Comparison of ENCODE assay signal across 8 cellular contexts in the genomic region with DNA sequence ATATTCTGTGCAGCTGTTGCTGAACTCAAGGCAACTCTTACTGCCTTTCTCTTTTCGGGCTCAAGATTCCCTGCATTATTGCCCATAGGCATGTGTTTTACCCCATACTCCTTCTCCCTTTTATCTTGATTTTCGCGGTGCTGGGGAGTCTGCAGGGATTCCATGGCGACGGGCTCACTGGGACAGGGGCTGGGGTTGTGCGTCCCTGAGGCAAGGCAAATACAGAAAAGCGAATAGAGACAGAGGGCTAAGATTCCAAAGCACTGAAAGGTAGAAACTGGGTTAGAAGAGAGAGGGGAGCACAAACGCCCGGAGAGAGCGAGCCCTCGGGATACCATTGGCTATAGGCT. TPM values are rescaled to one million over a fixed set of nuclear protein-coding genes. Genes with fewer than 3 reads are reported as not detected.
DNase-seq lines count a peak whose midpoint lies in the region; ATAC-seq and TF ChIP-seq lines count a peak whose summit lies in the region.

No MANE protein-coding gene starts in this region.

- H4K20me1 ChIP-seq in H9 (ENCODE audit: control insufficient read depth, insufficient read depth, insufficient read length), result no peaks in the 10 kb centered on the region

- peak overlapping the region; percentile 98 for H3K4me2 ChIP-seq in H9 (ENCODE audit: insufficient read depth, insufficient read length, low read length)

- WGBS in H9 (ENCODE audit: extremely low coverage, insufficient read length, low lambda C conversion rate), result no CpG with 5 or more reads among the region's 11 CpGs

- H3K9ac ChIP-seq in H9 (ENCODE audit: extremely low read depth, insufficient read length, low read length), result peak overlapping the region; percentile 64

- H2AK5ac ChIP-seq in H9 (ENCODE audit: insufficient read length, low read length), result no peak overlapping the region

- peak overlapping the region; percentile 89 for H3K4me3 ChIP-seq in Caco-2 (ENCODE audit: low read depth, low read length)
- peak overlapping the region; percentile 65 for H3K4me3 ChIP-seq in RWPE2 (ENCODE audit: severe bottlenecking)
- peak overlapping the region; percentile 86 for H3K4me3 ChIP-seq in fibroblast of the aortic adventitia (ENCODE audit: low read depth, low read length)

- intact Hi-C loops in Caco-2 (cut with micrococcal nuclease; ENCODE audit: unreplicated experiment), result loop anchor here (1.0 to 2.0 kb wide), 2 partner anchors 8 to 218 kb away; a partner anchor contains a TSS
- intact Hi-C loops in sciatic nerve (cut with DNase I), result no loop called here

- H3K4me3 Mint-ChIP-seq in Caco-2 (ENCODE audit: unreplicated experiment), result peak overlapping the region; percentile 100
- peak overlapping the region; percentile 99 to 100 for H3K4me3 Mint-ChIP-seq in H9

- H2BK120ac ChIP-seq in H9 (ENCODE audit: low read depth, low read length, poor library complexity, severe bottlenecking), result no peak overlapping the region

- H3K27me3 ChIP-seq in Caco-2 (replicated peaks; ENCODE audit: control insufficient read depth, insufficient read depth, low read length), result no peaks in the 10 kb centered on the region
- H3K27me3 ChIP-seq in H9 (ENCODE audit: insufficient read depth, low read length), result no peaks in the 10 kb centered on the region; the same call in 1 of the 2 replicates
- no peaks in the 10 kb centered on the region for H3K27me3 ChIP-seq in RWPE2 (ENCODE audit: insufficient read depth, poor library complexity, severe bottlenecking)

- BruUV-seq in Caco-2 (replicated peaks; lab: Mats Ljungman, UMichigan), result TSS peak; percentile 49

- H3K4me1 ChIP-seq in Caco-2 (peaks cover 9% of the 10 kb centered on the region; the same call in 1 of the 2 replicates), H9 (ENCODE audit: insufficient read depth, low read length) (no peaks in the 10 kb centered on the region), RWPE2 (ENCODE audit: insufficient read depth, poor library complexity, severe bottlenecking) (peaks cover 8% of the 10 kb centered on the region)

- H3K4me1 Mint-ChIP-seq in Caco-2 (ENCODE audit: low read depth, unreplicated experiment), result peaks cover 20% of the 10 kb centered on the region
- peaks cover 9 to 16% of the 10 kb centered on the region in 2 experiments for H3K4me1 Mint-ChIP-seq in H9

- no peak overlapping the region for H3K56ac ChIP-seq in H9 (ENCODE audit: insufficient read length, low read depth, low read length)

- CTCF ChIA-PET in Caco-2 (lab: Charles Lee), result no interaction called here

- H3K36me3 Mint-ChIP-seq in Caco-2 (ENCODE audit: insufficient read depth, unreplicated experiment), result peaks cover 48% of the 10 kb centered on the region
- H3K36me3 Mint-ChIP-seq in H9 (ENCODE audit: insufficient read depth in 1 of 3, low read depth in 3 of 3), result peaks cover 3 to 19% (median 11%) of the 10 kb centered on the region in 3 experiments; a peak in 6 of 7 replicates

- DNase-seq in Caco-2, result no peak
- no peak for DNase-seq in H9
- no peak for DNase-seq in RWPE2 (ENCODE audit: low spot score)
- DNase-seq in fibroblast of the aortic adventitia (ENCODE audit: low read depth), result no peak
- DNase-seq in sciatic nerve (ENCODE audit: low spot score), result no peak
- no peak for DNase-seq in SKM-1 treated with dmso at 0.1 percent for 144 hours (lab: John Stamatoyannopoulos, UW; ENCODE audit: unreplicated experiment)
- no peak for DNase-seq in activated gamma-delta T cell treated with Interleukin-2 at 50 U/mL for 16 hours
- DNase-seq in DMS153 (lab: John Stamatoyannopoulos, UW), result no peak

- H2BK20ac ChIP-seq in H9 (ENCODE audit: low read depth, low read length, poor library complexity, severe bottlenecking), result no peak overlapping the region

- H3K36me3 ChIP-seq in Caco-2 (ENCODE audit: control insufficient read depth, insufficient read depth, low read length) (peaks cover 1% of the 10 kb centered on the region; the same call in 1 of the 2 replicates), RWPE2 (ENCODE audit: low read depth) (peaks cover 22% of the 10 kb centered on the region)

- H3K9me3 ChIP-seq in Caco-2, result no peaks in the 10 kb centered on the region
- no peaks in the 10 kb centered on the region for H3K9me3 ChIP-seq in H9 (ENCODE audit: control insufficient read depth, low read depth, low read length)
- H3K9me3 ChIP-seq in RWPE2 (ENCODE audit: severe bottlenecking), result no peaks in the 10 kb centered on the region

- no peak overlapping the region for H3T11ph ChIP-seq in H9 (ENCODE audit: low read length)

- H3K9me3 Mint-ChIP-seq in Caco-2 (ENCODE audit: unreplicated experiment), result peaks cover 10% of the 10 kb centered on the region
- no peaks in the 10 kb centered on the region; a peak in 1 of 5 replicates for H3K9me3 Mint-ChIP-seq in H9

- no peak overlapping the region for H3K23ac ChIP-seq in H9 (ENCODE audit: insufficient read length, low read depth, low read length)

- H4K91ac ChIP-seq in H9 (ENCODE audit: insufficient read length, low read depth, low read length), result no peak overlapping the region

- peaks cover 12% of the 10 kb centered on the region; the same call in 1 of the 2 replicates for H3K79me2 ChIP-seq in H9 (ENCODE audit: insufficient read depth, low read length)

- H2BK15ac ChIP-seq in H9 (ENCODE audit: low read depth, low read length), result no peak overlapping the region

- no peak overlapping the region for H2AFZ ChIP-seq in H9 (ENCODE audit: low read length)

- H3K27ac Mint-ChIP-seq in Caco-2 (ENCODE audit: unreplicated experiment), result peak overlapping the region; percentile 100
- H3K27ac Mint-ChIP-seq in H9, result peak overlapping the region in 2 of 3 experiments; percentile 28 to 87; a peak in 6 of 7 replicates

- H2BK12ac ChIP-seq in H9 (ENCODE audit: insufficient read length, low read depth, low read length), result no peak overlapping the region

- TF ChIP-seq CTCF in Caco-2 (IDR thresholded peaks at IDR 0.05; ENCODE audit: insufficient read depth in 1 of 2, low read depth in 1 of 2, low read length in 1 of 2, severe bottlenecking in 1 of 2, unreplicated experiment in 1 of 2) (no peak), H9 (conservative IDR thresholded peaks at IDR 0.05) (no peak), RWPE2 (IDR thresholded peaks at IDR 0.05; ENCODE audit: poor library complexity, severe bottlenecking) (no peak), fibroblast of the aortic adventitia (IDR thresholded peaks at IDR 0.05; ENCODE audit: insufficient read depth, low read length) (no peak)

- H3K27me3 Mint-ChIP-seq in Caco-2 (ENCODE audit: insufficient read depth, unreplicated experiment) (peaks cover 4% of the 10 kb centered on the region), H9 (ENCODE audit: low read depth) (peaks cover 2% of the 10 kb centered on the region; the same call in 1 of the 2 replicates)

- ATAC-seq in RWPE2 (ENCODE audit: low read depth) (peak; percentile 29; the same call in 2 of the 3 replicates), sciatic nerve (peak; percentile 7)

- H4K8ac ChIP-seq in H9 (replicated peaks; ENCODE audit: insufficient read length, low read depth, low read length), result no peak overlapping the region

- no peak overlapping the region for H2BK5ac ChIP-seq in H9 (ENCODE audit: insufficient read length, low read length)

- H3K4ac ChIP-seq in H9 (ENCODE audit: low read depth, low read length), result no peak overlapping the region

- peaks cover 14% of the 10 kb centered on the region for H3K23me2 ChIP-seq in H9 (ENCODE audit: insufficient read length, low read depth, low read length, poor library complexity, severe bottlenecking)

- H3K79me1 ChIP-seq in H9 (ENCODE audit: insufficient read depth, low read depth, low read length, poor library complexity, severe bottlenecking), result peaks cover 6% of the 10 kb centered on the region

- no peak overlapping the region for H3K27ac ChIP-seq in H9 (ENCODE audit: insufficient read length, low read depth, low read length)
- peak overlapping the region; percentile 91 for H3K27ac ChIP-seq in RWPE2 (ENCODE audit: poor library complexity, severe bottlenecking)

- POLR2A ChIA-PET in Caco-2 (lab: Charles Lee), result no interaction called here

- H3K14ac ChIP-seq in H9 (ENCODE audit: insufficient read depth, low read length), result no peak overlapping the region

- H4K5ac ChIP-seq in H9 (ENCODE audit: insufficient read length, low read depth, low read length), result no peak overlapping the region

- H3K18ac ChIP-seq in H9 (ENCODE audit: insufficient read length, low read depth, low read length), result no peak overlapping the region

RNA-seq across cellular contexts. Expression of a gene that starts 0.5 kb away (rescaled TPM):
- total RNA-seq in Caco-2 (2022) (40.1 and 40.7 TPM in 2 replicates), H9 (2021) (25.9 and 26.6 TPM in 2 replicates), fibroblast of the aortic adventitia (ENCODE audit: low replicate concordance) (10.7 and 11.4 TPM in 2 replicates), sciatic nerve (14.2 TPM)

RNA-seq across cellular contexts. Expression of a gene that starts 8.1 kb away (rescaled TPM):
- 9.7 and 13.9 TPM in 2 replicates for total RNA-seq in Caco-2 (2022)
- 22.0 and 25.0 TPM in 2 replicates for total RNA-seq in H9 (2021)
- total RNA-seq in fibroblast of the aortic adventitia (ENCODE audit: low replicate concordance), result 0.99 TPM in 1 of 2 replicates, not detected in the other
- 13.1 TPM for total RNA-seq in sciatic nerve

RNA-seq across cellular contexts. Expression of a gene that starts 52.9 kb away (rescaled TPM):
- not detected in 2 replicates for total RNA-seq in Caco-2 (2022)
- total RNA-seq in H9 (2021), result 0.31 and 0.48 TPM in 2 replicates
- not detected in 2 replicates for total RNA-seq in fibroblast of the aortic adventitia (ENCODE audit: low replicate concordance)
- total RNA-seq in sciatic nerve, result 2.1 TPM
